9 cellular contexts compared by ENCODE assay signal in the genomic region with DNA sequence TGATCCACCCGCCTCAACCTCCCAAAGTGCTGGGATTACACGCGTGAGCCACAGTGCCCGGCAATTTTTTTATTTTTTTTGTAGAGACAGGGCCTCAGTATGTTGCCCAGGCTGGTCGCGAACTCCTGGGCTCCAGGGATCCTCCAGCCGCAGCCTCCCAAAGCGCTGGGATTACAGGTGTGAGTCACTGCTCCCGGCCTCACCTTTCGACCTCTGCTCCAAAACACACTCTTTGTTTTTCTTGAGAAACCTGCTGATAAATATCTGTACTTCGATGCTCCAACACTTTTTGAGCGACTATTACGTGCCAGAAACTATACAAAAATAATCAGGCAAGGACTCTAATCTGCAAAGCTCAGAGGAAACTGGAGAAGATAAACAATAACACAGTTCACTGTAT. TPM values are rescaled to one million over a fixed set of nuclear protein-coding genes. Genes with fewer than 3 reads are reported as not detected.
DNase-seq lines count a peak whose midpoint lies in the region; ATAC-seq, FAIRE-seq and TF ChIP-seq lines count a peak whose summit lies in the region.
"Had no signal": no experiment of that assay in that cellular context is flagged by ENCODE, and none has a peak within 500 bp of the region (broad histone marks: within the 10 kb centered on the region; RNA-seq: fewer than 3 reads in every experiment).

No MANE protein-coding gene starts in this region.

- peak overlapping the region; percentile 88 for H3K4me2 ChIP-seq in astrocyte (ENCODE audit: low read length)
- H3K4me2 ChIP-seq in mesendoderm (ENCODE audit: low read length) = peak overlapping the region; percentile 88

- FAIRE-seq in astrocyte (lab: Jason Lieb, UNC) (no peak), GM19239 (lab: Jason Lieb, UNC) (no peak)

- H3K27me3 ChIP-seq in right cardiac atrium (ENCODE audit: control insufficient read depth, insufficient read depth) (no peaks in the 10 kb centered on the region), astrocyte (ENCODE audit: insufficient read depth, low read length) (no peaks in the 10 kb centered on the region), mesendoderm (ENCODE audit: insufficient read depth, low read length, poor library complexity) (no peaks in the 10 kb centered on the region), vagina (no peaks in the 10 kb centered on the region)

- H3K4ac ChIP-seq in mesendoderm (ENCODE audit: low read depth, low read length) = no peak overlapping the region

- in situ Hi-C loops in KBM-7 (cut with MboI; ENCODE audit: low pct_unique_long_range_greater_than_20kb, low sequenced_read_pairs) = no loop called here

- TF ChIP-seq POLR2A in vagina (IDR thresholded peaks at IDR 0.05) = no peak

- peak overlapping the region; percentile 98 for H3K9ac ChIP-seq in astrocyte (ENCODE audit: low read length)
- peak overlapping the region; percentile 86 for H3K9ac ChIP-seq in mesendoderm (ENCODE audit: low read length)

- no peak overlapping the region for H2BK15ac ChIP-seq in mesendoderm (replicated peaks; ENCODE audit: low read depth)

- H3K36me3 Mint-ChIP-seq in astrocyte (ENCODE audit: low read depth, unreplicated experiment) = no peaks in the 10 kb centered on the region

- no peaks in the 10 kb centered on the region for H3K9me3 ChIP-seq in right cardiac atrium (ENCODE audit: control insufficient read depth, low read length)
- H3K9me3 ChIP-seq in astrocyte (ENCODE audit: insufficient read depth, low read depth, low read length) = no peaks in the 10 kb centered on the region
- no peaks in the 10 kb centered on the region for H3K9me3 ChIP-seq in vagina

- H2AK5ac ChIP-seq in mesendoderm (ENCODE audit: low read length) = no peak overlapping the region

- no peak overlapping the region for H2AFZ ChIP-seq in astrocyte (ENCODE audit: low read depth, low read length)

- H3K79me2 ChIP-seq in astrocyte (ENCODE audit: insufficient read depth, low read length) = peaks cover 47% of the 10 kb centered on the region
- H3K79me2 ChIP-seq in mesendoderm (ENCODE audit: control insufficient read depth, insufficient read depth, low read length) = peaks cover 28% of the 10 kb centered on the region

- peak overlapping the region; percentile 98 for H3K27ac Mint-ChIP-seq in astrocyte (ENCODE audit: unreplicated experiment)

- no peak for ATAC-seq in right cardiac atrium
- no peak for ATAC-seq in left cardiac atrium

- H4K20me1 ChIP-seq in astrocyte (ENCODE audit: insufficient read depth, low read length) = peaks cover 18% of the 10 kb centered on the region

- peaks cover 16% of the 10 kb centered on the region for H3K36me3 ChIP-seq in astrocyte (ENCODE audit: insufficient read depth, low read length)
- H3K36me3 ChIP-seq in mesendoderm (ENCODE audit: control insufficient read depth, insufficient read depth, low read length) = no peaks in the 10 kb centered on the region
- H3K36me3 ChIP-seq in vagina = peaks cover 0 to 30% of the 10 kb centered on the region in 2 donors

- no peaks in the 10 kb centered on the region for H3K27me3 Mint-ChIP-seq in astrocyte (ENCODE audit: low read depth, unreplicated experiment)

- peaks cover 9% of the 10 kb centered on the region for H3K79me1 ChIP-seq in mesendoderm (ENCODE audit: low read length)

- no peaks in the 10 kb centered on the region for H3K9me3 Mint-ChIP-seq in astrocyte (ENCODE audit: unreplicated experiment)

- H2BK5ac ChIP-seq in mesendoderm (ENCODE audit: low read length) = no peak overlapping the region

- H4K5ac ChIP-seq in mesendoderm (ENCODE audit: low read length) = no peak overlapping the region

- intact Hi-C loops in right cardiac atrium (cut with DNase I) = loop anchor here in 1 of 4 donors (2.0 kb wide), 1 partner anchor 49 kb away; the partner anchor contains the start of gene FBXL20
- intact Hi-C loops in left cardiac atrium (cut with DNase I) = no loop called here
- intact Hi-C loops in vagina (cut with DNase I) = no loop called here

- no peak overlapping the region for H3K18ac ChIP-seq in mesendoderm (ENCODE audit: low read length)

- H3K27ac ChIP-seq in right cardiac atrium (ENCODE audit: low read length) (no peak overlapping the region), astrocyte (ENCODE audit: low read depth, low read length) (peak overlapping the region; percentile 95), mesendoderm (ENCODE audit: low read depth, low read length) (no peak overlapping the region), vagina (peak overlapping the region; percentile 85)

- no peak overlapping the region for H4K8ac ChIP-seq in mesendoderm (ENCODE audit: low read depth, low read length)

- peak overlapping the region; percentile 99 for H3K4me3 ChIP-seq in right cardiac atrium (ENCODE audit: low read length)
- peak overlapping the region; percentile 96 for H3K4me3 ChIP-seq in astrocyte (ENCODE audit: insufficient read depth, low read depth, low read length)
- peak overlapping the region; percentile 71 for H3K4me3 ChIP-seq in mesendoderm (ENCODE audit: low read length)
- peak overlapping the region; percentile 68 to 84 for H3K4me3 ChIP-seq in vagina

- H3K56ac ChIP-seq in mesendoderm (ENCODE audit: low read length) = peak overlapping the region; percentile 90

- peaks cover 2% of the 10 kb centered on the region for H3K4me1 ChIP-seq in right cardiac atrium (ENCODE audit: control insufficient read depth, insufficient read depth, low read length)
- H3K4me1 ChIP-seq in astrocyte (ENCODE audit: insufficient read depth, low read length) = peaks cover 6% of the 10 kb centered on the region
- H3K4me1 ChIP-seq in mesendoderm (ENCODE audit: control insufficient read depth, low read depth, low read length) = peaks cover 3% of the 10 kb centered on the region
- H3K4me1 ChIP-seq in vagina = peaks cover 28% of the 10 kb centered on the region

- H3K23ac ChIP-seq in mesendoderm (ENCODE audit: low read length) = no peak overlapping the region

- H3K4me3 Mint-ChIP-seq in astrocyte (ENCODE audit: unreplicated experiment) = peak overlapping the region; percentile 97

- no peaks in the 10 kb centered on the region for H3K4me1 Mint-ChIP-seq in astrocyte (ENCODE audit: low read depth, unreplicated experiment)

- 79% methylated on average over 13 of the region's 13 CpGs for WGBS in right cardiac atrium
- WGBS in mesendoderm (ENCODE audit: extremely low coverage, insufficient coverage, low lambda C conversion rate) = no CpG with 5 or more reads among the region's 13 CpGs

- no peak for TF ChIP-seq CTCF in astrocyte (IDR thresholded peaks at IDR 0.05; ENCODE audit: insufficient read depth, low read depth, low read length)
- TF ChIP-seq CTCF in vagina (IDR thresholded peaks at IDR 0.05) = no peak

- no peak overlapping the region for H2BK120ac ChIP-seq in mesendoderm (ENCODE audit: low read depth, low read length)

- DNase-seq in right cardiac atrium = no peak
- DNase-seq in left cardiac atrium = no peak
- DNase-seq in astrocyte (ENCODE audit: low read depth) = no peak
- peak; percentile 8 for DNase-seq in mesendoderm
- DNase-seq in vagina (ENCODE audit: extremely low spot score in 2 of 2) = no peak
- DNase-seq in KBM-7 = no peak
- DNase-seq in GM19239 (ENCODE audit: insufficient read length, low spot score) = no peak
- DNase-seq in C1 segment of cervical spinal cord (lab: John Stamatoyannopoulos, UW) = no peak
- DNase-seq: stimulated activated CD4-positive, alpha-beta T cell treated with anti-CD3 and anti-CD28 coated beads, Interleukin-2, amount 100 ng/mL, for 24 hours had no signal

RNA-seq across cellular contexts. Expression of gene MED1, which starts 1.0 kb away (rescaled TPM):
- total RNA-seq in right cardiac atrium (10 to 100 TPM; 21.4 to 25.8 (median 23.5) TPM), left cardiac atrium (10 to 100 TPM; 21.1 to 27.2 TPM), astrocyte (43.8 and 46.6 TPM in 2 replicates), vagina (23.1 TPM)
- 8.9 TPM for polyA plus RNA-seq in right cardiac atrium
- 40.4 TPM for polyA plus RNA-seq in mesendoderm (2013, experiment 1 of 2)
- polyA plus RNA-seq in mesendoderm (2013, experiment 2 of 2) = 40.3 TPM

RNA-seq across cellular contexts. Expression of gene CDK12, which starts 11.2 kb away (rescaled TPM):
- 10 to 100 TPM; 24.9 to 27.9 (median 25.9) TPM for total RNA-seq in right cardiac atrium
- 8.2 TPM for polyA plus RNA-seq in right cardiac atrium
- 10 to 100 TPM; 23.7 to 28.6 TPM for total RNA-seq in left cardiac atrium
- total RNA-seq in astrocyte = 55.7 and 56.6 TPM in 2 replicates
- polyA plus RNA-seq in mesendoderm (2013, experiment 1 of 2) = 37.0 TPM
- polyA plus RNA-seq in mesendoderm (2013, experiment 2 of 2) = 36.0 TPM
- total RNA-seq in vagina = 36.8 TPM

RNA-seq across cellular contexts. Expression of gene FBXL20, which starts 48.6 kb away (rescaled TPM):
- total RNA-seq in right cardiac atrium (10 to 100 TPM in 2 of 4 donors, 1 to 10 TPM in 2; 8.6 to 12.4 (median 10.7) TPM), left cardiac atrium (10 to 100 TPM in 1 of 2 donors, 1 to 10 TPM in 1; 6.1 to 11.4 TPM), astrocyte (18.3 and 21.6 TPM in 2 replicates), vagina (15.7 TPM)
- 4.0 TPM for polyA plus RNA-seq in right cardiac atrium
- polyA plus RNA-seq in mesendoderm (2013, experiment 1 of 2) = 3.4 TPM
- polyA plus RNA-seq in mesendoderm (2013, experiment 2 of 2) = 3.5 TPM

Comparison
In these comparisons a context has a peak if more than half of its experiments do, and no peak if none do; other contexts are left out.
1. H3K27ac ChIP-seq: peak in astrocyte (single experiment) and vagina (single experiment); none in right cardiac atrium (single experiment) and mesendoderm (single experiment).
2. Peak in every context shown above with its lines, with median percentiles within 50 percentile points of each other: H3K4me3 ChIP-seq.